8 cellular contexts compared by ENCODE assay signal in genomic region chr17:3911271-3912053, GRCh38. TPM values are rescaled to one million over a fixed set of nuclear protein-coding genes. Genes with fewer than 3 reads are reported as not detected.
DNase-seq lines count a peak whose midpoint lies in the region; ATAC-seq lines count a peak whose summit lies in the region.

No MANE protein-coding gene starts in this region.

- H3K9me3 ChIP-seq in T-helper 17 cell (ENCODE audit: control insufficient read depth, low read length, poor library complexity, severe bottlenecking), result no peaks in the 10 kb centered on the region

- H3K36me3 Mint-ChIP-seq in T-helper 17 cell (ENCODE audit: low read depth), result no peaks in the 10 kb centered on the region

- H3K27ac Mint-ChIP-seq in T-helper 17 cell, result peak overlapping the region; percentile 43

- peaks cover 25% of the 10 kb centered on the region for H3K4me1 Mint-ChIP-seq in T-helper 17 cell

- intact Hi-C loops in Right ventricle myocardium superior (cut with DNase I), result loop anchor here (5.0 kb wide), 1 partner anchor 44 kb away; no protein-coding TSS in a partner anchor
- intact Hi-C loops in Right ventricle myocardium inferior (cut with DNase I), result loop anchor here (2.0 to 5.0 kb wide), 3 partner anchors 44 to 173 kb away; no protein-coding TSS in a partner anchor

- no peak overlapping the region for H3K4me3 Mint-ChIP-seq in T-helper 17 cell

- ATAC-seq in Right ventricle myocardium superior (ENCODE audit: poor library complexity), result peak; percentile 20
- no peak for ATAC-seq in Right ventricle myocardium inferior
- peak; percentile 72 for ATAC-seq in HG03175 (IDR thresholded peaks at IDR 0.05; ENCODE audit: unreplicated experiment)
- peak; percentile 78 for ATAC-seq in T-helper 17 cell

- peak; percentile 67 for DNase-seq in Right ventricle myocardium superior
- DNase-seq in Right ventricle myocardium inferior (ENCODE audit: missing footprints), result no peak
- peak in 1 of 3 donors; percentile 68 for DNase-seq in T-helper 17 cell
- peak; percentile 62 for DNase-seq in effector CD4-positive, alpha-beta T cell
- DNase-seq in stimulated activated CD8-positive, alpha-beta memory T cell treated with anti-CD3 and anti-CD28 coated beads, Interleukin-15, amount 100 ng/mL, for 48 hours (ENCODE audit: low read depth in 2 of 2), result peak; percentile 57 to 64
- no peak for DNase-seq in inferior parietal cortex (ENCODE audit: extremely low spot score)
- no peak for DNase-seq in NCI-H774 (lab: John Stamatoyannopoulos, UW)

- H3K27me3 Mint-ChIP-seq in T-helper 17 cell, result no peaks in the 10 kb centered on the region

RNA-seq across cellular contexts. Expression of gene P2RX1, which starts 4.8 kb away (rescaled TPM):
- total RNA-seq in Right ventricle myocardium superior, result 0.08 TPM
- 0.16 TPM for total RNA-seq in Right ventricle myocardium inferior
- total RNA-seq in T-helper 17 cell, result 10 to 100 TPM in 1 of 2 donors, 1 to 10 TPM in 1; 4.2 to 15.0 TPM

RNA-seq across cellular contexts. Expression of gene CAMKK1, which starts 18.6 kb away (rescaled TPM):
- total RNA-seq in Right ventricle myocardium superior, result 4.0 TPM
- total RNA-seq in Right ventricle myocardium inferior, result 3.8 TPM
- 1 to 10 TPM; 5.8 to 5.9 TPM for total RNA-seq in T-helper 17 cell

RNA-seq across cellular contexts. Expression of gene ATP2A3, which starts 52.8 kb away (rescaled TPM):
- total RNA-seq in Right ventricle myocardium superior (6.0 TPM), Right ventricle myocardium inferior (7.7 TPM), T-helper 17 cell (100 to 1,000 TPM; 279 to 298 TPM)

Comparison
In these comparisons a context has a peak if more than half of its experiments do, and no peak if none do; other contexts are left out.
1. DNase-seq: peak in Right ventricle myocardium superior (single experiment), effector CD4-positive, alpha-beta T cell (single experiment) and stimulated activated CD8-positive, alpha-beta memory T cell treated with anti-CD3 and anti-CD28 coated beads, Interleukin-15, amount 100 ng/mL, for 48 hours (2 of 2); none in Right ventricle myocardium inferior (single experiment), inferior parietal cortex (single experiment) and NCI-H774 (single experiment).
2. RNA of gene ATP2A3, which starts 52.8 kb away (total RNA-seq): 279 to 298 TPM in T-helper 17 cell; 7.7 TPM in Right ventricle myocardium inferior (single experiment) and 6.0 TPM in Right ventricle myocardium superior (single experiment); every median in the first group is over 10 times any median in the second.